In the genomic region with DNA sequence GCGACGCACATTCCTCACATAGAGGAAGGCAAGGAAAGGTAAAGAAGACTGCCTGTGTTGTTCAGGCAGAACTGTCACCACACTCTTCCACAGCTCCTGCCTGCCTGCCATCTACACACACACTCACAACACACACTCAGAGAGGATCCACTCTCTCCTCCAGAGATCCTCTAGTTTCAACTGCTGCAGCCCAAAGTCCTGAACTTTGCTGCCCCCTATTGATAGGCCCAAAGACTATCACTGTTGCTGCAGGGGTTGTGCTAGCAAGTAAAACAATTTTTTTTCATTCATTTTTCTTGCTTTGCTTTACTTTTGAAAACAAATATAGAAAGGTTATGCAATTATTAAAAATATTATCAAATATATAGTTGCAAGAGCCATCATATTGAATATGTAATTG, we compare ENCODE assay signal across 9 cellular contexts. TPM values are rescaled to one million over a fixed set of nuclear protein-coding genes. Genes with fewer than 3 reads are reported as not detected.
DNase-seq lines count a peak whose midpoint lies in the region; ATAC-seq and TF ChIP-seq lines count a peak whose summit lies in the region.
"Had no signal": no experiment of that assay in that cellular context is flagged by ENCODE, and none has a peak within 500 bp of the region (broad histone marks: within the 10 kb centered on the region; RNA-seq: fewer than 3 reads in every experiment).

No MANE protein-coding gene starts in this region.

- H3K9me3 ChIP-seq in breast epithelium, result no peaks in the 10 kb centered on the region

- peak; percentile 43 for DNase-seq in EH (ENCODE audit: low read depth)
- peak; percentile 67 to 79 for DNase-seq in NOMO-1 (lab: John Stamatoyannopoulos, UW; ENCODE audit: unreplicated experiment in 2 of 2)
- DNase-seq in breast epithelium (ENCODE audit: low spot score in 2 of 2), result no peak
- DNase-seq in left kidney (ENCODE audit: low read depth, low spot score), result peak; percentile 79
- no peak for DNase-seq in activated T-cell treated with anti-CD3 and anti-CD28 coated beads, Interleukin-2, amount 50 U/mL, for 1 hour
- DNase-seq in activated naive CD8-positive, alpha-beta T cell treated with anti-CD3 and anti-CD28 coated beads for 36 hours, result no peak

- no peaks in the 10 kb centered on the region for H3K4me1 ChIP-seq in breast epithelium

- no peaks in the 10 kb centered on the region for H3K9me3 Mint-ChIP-seq in activated naive CD8-positive, alpha-beta T cell treated with anti-CD3 and anti-CD28 coated beads for 36 hours

- H3K36me3 ChIP-seq in breast epithelium, result no peaks in the 10 kb centered on the region

- H3K4me1 Mint-ChIP-seq in activated naive CD8-positive, alpha-beta T cell treated with anti-CD3 and anti-CD28 coated beads for 36 hours, result peaks cover 15% of the 10 kb centered on the region

- no peak overlapping the region for H3K4me3 ChIP-seq in breast epithelium

- no peak overlapping the region for H3K4me3 Mint-ChIP-seq in activated naive CD8-positive, alpha-beta T cell treated with anti-CD3 and anti-CD28 coated beads for 36 hours

- TF ChIP-seq CTCF in breast epithelium (IDR thresholded peaks at IDR 0.05), result peak; percentile 21 to 34 (median 23)

- TF ChIP-seq POLR2A in breast epithelium (IDR thresholded peaks at IDR 0.05), result no peak

- no peaks in the 10 kb centered on the region for H3K27me3 ChIP-seq in breast epithelium

- intact Hi-C loops in breast epithelium (cut with DNase I; ENCODE audit: low total_unique reads), result no loop called here

- peaks cover 5% of the 10 kb centered on the region for H3K27me3 Mint-ChIP-seq in activated naive CD8-positive, alpha-beta T cell treated with anti-CD3 and anti-CD28 coated beads for 36 hours

- H3K36me3 Mint-ChIP-seq in activated naive CD8-positive, alpha-beta T cell treated with anti-CD3 and anti-CD28 coated beads for 36 hours, result peaks cover 14% of the 10 kb centered on the region

- H3K27ac ChIP-seq in breast epithelium, result no peak overlapping the region

- ATAC-seq in HG03378 (IDR thresholded peaks at IDR 0.05; ENCODE audit: unreplicated experiment) (peak; percentile 50), GM19463 (IDR thresholded peaks at IDR 0.05; ENCODE audit: unreplicated experiment) (no peak)

- H3K27ac Mint-ChIP-seq in activated naive CD8-positive, alpha-beta T cell treated with anti-CD3 and anti-CD28 coated beads for 36 hours, result no peak overlapping the region

RNA-seq across cellular contexts. Expression of a gene that starts 5.9 kb away (rescaled TPM):
- total RNA-seq in breast epithelium, result under 1 TPM; 0.48 to 0.98 (median 0.59) TPM
- total RNA-seq in activated naive CD8-positive, alpha-beta T cell treated with anti-CD3 and anti-CD28 coated beads for 36 hours, result not detected
- total RNA-seq: T-helper 1 cell treated with Interleukin-12 subunit alpha and Interleukin-12 subunit beta and Interleukin-4 antibody, amounts not matched to agents 30 ng/mL and 1 ng/mL, for 36 hours had no signal

RNA-seq across cellular contexts. Expression of a gene that starts 12.0 kb away (rescaled TPM):
- 10 to 100 TPM in 2 of 3 donors, 1 to 10 TPM in 1; 5.1 to 13.4 (median 13.3) TPM for total RNA-seq in breast epithelium
- total RNA-seq in activated naive CD8-positive, alpha-beta T cell treated with anti-CD3 and anti-CD28 coated beads for 36 hours, result 10 to 100 TPM; 23.3 to 23.6 TPM

RNA-seq across cellular contexts. Expression of a gene that starts 12.1 kb away (rescaled TPM):
- total RNA-seq in breast epithelium, result 10 to 100 TPM; 45.8 to 69.5 (median 57.7) TPM
- 10 to 100 TPM; 54.1 to 67.2 TPM for total RNA-seq in activated naive CD8-positive, alpha-beta T cell treated with anti-CD3 and anti-CD28 coated beads for 36 hours

Comparison
In these comparisons a context has a peak if more than half of its experiments do, and no peak if none do; other contexts are left out.
1. DNase-seq: peak in EH (single experiment), NOMO-1 (2 of 2) and left kidney (single experiment); none in breast epithelium (0 of 2), activated T-cell treated with anti-CD3 and anti-CD28 coated beads, Interleukin-2, amount 50 U/mL, for 1 hour (single experiment) and activated naive CD8-positive, alpha-beta T cell treated with anti-CD3 and anti-CD28 coated beads for 36 hours (single experiment).